In the genomic region with DNA sequence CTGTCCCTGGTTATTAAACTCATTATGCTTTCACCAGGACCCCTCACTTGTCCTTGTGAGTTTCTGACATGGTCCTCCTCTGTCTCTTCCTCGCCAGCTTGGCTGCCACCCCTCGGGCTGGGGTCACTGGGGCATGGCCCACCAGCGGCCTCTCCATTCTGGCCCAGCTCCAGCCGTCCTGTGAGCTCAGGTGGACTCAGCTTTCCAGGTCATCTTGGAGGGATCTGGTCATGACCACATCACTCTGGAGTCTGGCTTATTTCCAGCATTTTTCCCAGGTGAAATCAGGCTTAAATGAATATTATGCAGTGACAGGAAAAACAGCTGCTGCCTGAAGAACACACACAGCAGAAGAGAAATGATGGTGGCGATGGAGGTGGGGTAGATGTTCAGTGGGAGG, we compare ENCODE assay signal across 14 cellular contexts.
DNase-seq lines count a peak whose midpoint lies in the region; ATAC-seq and TF ChIP-seq lines count a peak whose summit lies in the region.
"Had no signal": no experiment of that assay in that cellular context is flagged by ENCODE, and none has a peak within 500 bp of the region (broad histone marks: within the 10 kb centered on the region; RNA-seq: fewer than 3 reads in every experiment).

No MANE protein-coding gene starts in this region.

- H3K9ac ChIP-seq in skeletal muscle tissue (ENCODE audit: low read depth in 1 of 3, low read length in 3 of 3) = peak overlapping the region in 1 of 3 donors; percentile 70

- H3K4me3 Mint-ChIP-seq in HFFc6 = no peak overlapping the region
- H3K4me3 Mint-ChIP-seq: activated naive CD4-positive, alpha-beta T cell treated with anti-CD3 and anti-CD28 coated beads, Interleukin-2, amount 50 U/mL, for 24 hours; GM23338; naive thymus-derived CD8-positive, alpha-beta T cell had no signal

- peaks cover 14% of the 10 kb centered on the region for H3K4me1 ChIP-seq in RWPE2 (ENCODE audit: insufficient read depth, poor library complexity, severe bottlenecking)
- H3K4me1 ChIP-seq in skeletal muscle tissue (ENCODE audit: control insufficient read depth in 3 of 3, insufficient read depth in 3 of 3, low read length in 3 of 3) = peaks cover 37 to 62% (median 56%) of the 10 kb centered on the region in 3 donors

- peaks cover 2% of the 10 kb centered on the region; the same call in 1 of the 2 replicates for H3K27me3 Mint-ChIP-seq in HFFc6 (ENCODE audit: insufficient read depth)

- H3K4me3 ChIP-seq in RWPE2 (ENCODE audit: severe bottlenecking) (no peak overlapping the region), skeletal muscle tissue (ENCODE audit: low read length in 3 of 3) (no peak overlapping the region)
- H3K4me3 ChIP-seq: GM23338, upper lobe of left lung had no signal

- H3K27ac Mint-ChIP-seq in HFFc6 = peak overlapping the region; percentile 89
- H3K27ac Mint-ChIP-seq: activated naive CD4-positive, alpha-beta T cell treated with anti-CD3 and anti-CD28 coated beads, Interleukin-2, amount 50 U/mL, for 24 hours; GM23338; naive thymus-derived CD8-positive, alpha-beta T cell had no signal

- DNase-seq in HFFc6 = no peak
- DNase-seq in RWPE2 (ENCODE audit: low spot score) = no peak
- DNase-seq in glomerular visceral epithelial cell (ENCODE audit: extremely low spot score) = peak; percentile 85
- no peak for DNase-seq in GM03348 (ENCODE audit: low spot score)
- DNase-seq in AML-193 (lab: John Stamatoyannopoulos, UW) = no peak
- DNase-seq in SW 1271 (lab: John Stamatoyannopoulos, UW) = no peak
- DNase-seq in GM19240 (ENCODE audit: insufficient read length, low spot score) = no peak
- DNase-seq: MV-4-11; naive thymus-derived CD8-positive, alpha-beta T cell; stimulated activated CD4-positive, alpha-beta T cell treated with anti-CD3 and anti-CD28 coated beads, Interleukin-2, amount 100 ng/mL, for 24 hours had no signal

- ATAC-seq in RWPE2 (ENCODE audit: low read depth) = peak; percentile 57; the same call in 2 of the 3 replicates
- ATAC-seq: GM23338; naive thymus-derived CD8-positive, alpha-beta T cell had no signal

- peaks cover 64% of the 10 kb centered on the region for H3K4me1 Mint-ChIP-seq in HFFc6 (ENCODE audit: low read depth)
- H3K4me1 Mint-ChIP-seq: activated naive CD4-positive, alpha-beta T cell treated with anti-CD3 and anti-CD28 coated beads, Interleukin-2, amount 50 U/mL, for 24 hours; naive thymus-derived CD8-positive, alpha-beta T cell had no signal

- H3K27ac ChIP-seq in RWPE2 (ENCODE audit: poor library complexity, severe bottlenecking) (peak overlapping the region; percentile 1), skeletal muscle tissue (ENCODE audit: low read depth, low read length) (peak overlapping the region; percentile 5)
- H3K27ac ChIP-seq: upper lobe of left lung had no signal

- no peak for TF ChIP-seq CTCF in HFFc6 (IDR thresholded peaks at IDR 0.05)
- TF ChIP-seq CTCF in RWPE2 (IDR thresholded peaks at IDR 0.05; ENCODE audit: poor library complexity, severe bottlenecking) = no peak

- no peaks in the 10 kb centered on the region; the same call in 1 of the 2 replicates for H3K9me3 Mint-ChIP-seq in HFFc6
- H3K9me3 Mint-ChIP-seq: activated naive CD4-positive, alpha-beta T cell treated with anti-CD3 and anti-CD28 coated beads, Interleukin-2, amount 50 U/mL, for 24 hours; GM23338 had no signal

- H3K36me3 ChIP-seq in RWPE2 (ENCODE audit: low read depth) (no peaks in the 10 kb centered on the region), skeletal muscle tissue (ENCODE audit: control insufficient read depth in 3 of 3, insufficient read depth in 3 of 3, low read length in 3 of 3) (no peaks in the 10 kb centered on the region)
- H3K36me3 ChIP-seq: upper lobe of left lung had no signal

- no peaks in the 10 kb centered on the region for H3K36me3 Mint-ChIP-seq in HFFc6 (ENCODE audit: low read depth)
- H3K36me3 Mint-ChIP-seq: activated naive CD4-positive, alpha-beta T cell treated with anti-CD3 and anti-CD28 coated beads, Interleukin-2, amount 50 U/mL, for 24 hours; naive thymus-derived CD8-positive, alpha-beta T cell had no signal

- H3K27me3 ChIP-seq in RWPE2 (ENCODE audit: insufficient read depth, poor library complexity, severe bottlenecking) (no peaks in the 10 kb centered on the region), skeletal muscle tissue (ENCODE audit: control insufficient read depth in 3 of 3, insufficient read depth in 3 of 3, low read length in 3 of 3) (no peaks in the 10 kb centered on the region)
- H3K27me3 ChIP-seq: upper lobe of left lung had no signal

- no peaks in the 10 kb centered on the region for H3K9me3 ChIP-seq in RWPE2 (ENCODE audit: severe bottlenecking)
- no peaks in the 10 kb centered on the region for H3K9me3 ChIP-seq in skeletal muscle tissue (ENCODE audit: control insufficient read depth in 3 of 3, low read length in 3 of 3)
- H3K9me3 ChIP-seq: upper lobe of left lung had no signal
